ENCODE assay signal across 11 cellular contexts in genomic region chr4:118918388-118918787, GRCh38. TPM values are rescaled to one million over a fixed set of nuclear protein-coding genes. Genes with fewer than 3 reads are reported as not detected.
DNase-seq lines count a peak whose midpoint lies in the region; ATAC-seq and TF ChIP-seq lines count a peak whose summit lies in the region.
"Had no signal": no experiment of that assay in that cellular context is flagged by ENCODE, and none has a peak within 500 bp of the region (broad histone marks: within the 10 kb centered on the region; RNA-seq: fewer than 3 reads in every experiment).

No MANE protein-coding gene starts in this region.

- CTCF ChIA-PET in AG04449 (lab: Yijun Ruan, JAX): interaction anchor here (0.6 kb wide), 1 partner anchor 88 kb away, joined by 3 read pairs; no protein-coding TSS in a partner anchor

- POLR2A ChIA-PET in AG04449 (lab: Yijun Ruan, JAX): no interaction called here

- DNase-seq in AG04449 (ENCODE audit: low read depth, low spot score) (peak; percentile 74), M059J (ENCODE audit: low read depth) (peak; percentile 88), epithelial cell of proximal tubule (ENCODE audit: low read depth) (peak; percentile 86), myocyte (ENCODE audit: low read depth) (peak; percentile 63), hippocampal formation (lab: John Stamatoyannopoulos, UW) (no peak), SK-N-DZ (ENCODE audit: low spot score) (no peak), germinal center (ENCODE audit: low spot score) (no peak)
- DNase-seq: CD8-positive, alpha-beta memory T cell; stimulated activated CD4-positive, alpha-beta T cell treated with anti-CD3 and anti-CD28 coated beads, Interleukin-2, amount 100 ng/mL, for 24 hours had no signal

- TF ChIP-seq CTCF in AG04449 (IDR thresholded peaks at IDR 0.05; ENCODE audit: insufficient read depth, low read length, missing control alignments) (no peak), epithelial cell of proximal tubule (conservative IDR thresholded peaks at IDR 0.05; ENCODE audit: low read depth, low read length) (no peak)

- ATAC-seq in HG02642 (IDR thresholded peaks at IDR 0.05; ENCODE audit: poor library complexity, unreplicated experiment): no peak
- ATAC-seq: activated CD4-positive, CD25-positive, alpha-beta regulatory T cell treated with anti-CD3 and anti-CD28 coated beads, Interleukin-2, amount 50 U/mL, for 24 hours had no signal

- H3K4me3 ChIP-seq in AG04449 (ENCODE audit: low read depth, low read length) (no peak overlapping the region), epithelial cell of proximal tubule (ENCODE audit: low read depth, low read length) (no peak overlapping the region)

RNA-seq across cellular contexts. Expression of gene SYNPO2, which starts 29.7 kb away (rescaled TPM):
- 0.52 and 0.69 TPM in 2 replicates for total RNA-seq in M059J (2014; rRNA removed; shearing (Covaris generic))
- total RNA-seq in epithelial cell of proximal tubule (0.40 and 0.43 TPM in 2 replicates), myocyte (567 and 588 TPM in 2 replicates)
- 128 TPM for polyA plus RNA-seq in myocyte (2012)
- polyA plus RNA-seq in SK-N-DZ (2014; cell fraction: cytosol; rRNA removed): 6.0 TPM in 2 replicates
- polyA plus RNA-seq in SK-N-DZ (2014; cell fraction: nucleus; rRNA removed): 4.6 and 5.4 TPM in 2 replicates

Comparison
In these comparisons a context has a peak if more than half of its experiments do, and no peak if none do; other contexts are left out.
1. DNase-seq: peak in AG04449 (single experiment), M059J (single experiment), epithelial cell of proximal tubule (single experiment) and myocyte (single experiment); none in hippocampal formation (0 of 2), SK-N-DZ (single experiment) and germinal center (single experiment).
2. RNA of gene SYNPO2, which starts 29.7 kb away (total RNA-seq): 567 to 588 TPM in myocyte; 0.52 to 0.69 TPM in M059J and 0.40 to 0.43 TPM in epithelial cell of proximal tubule; every median in the first group is over 100 times any median in the second.